ENCODE assay signal across 30 cellular contexts in the genomic region with DNA sequence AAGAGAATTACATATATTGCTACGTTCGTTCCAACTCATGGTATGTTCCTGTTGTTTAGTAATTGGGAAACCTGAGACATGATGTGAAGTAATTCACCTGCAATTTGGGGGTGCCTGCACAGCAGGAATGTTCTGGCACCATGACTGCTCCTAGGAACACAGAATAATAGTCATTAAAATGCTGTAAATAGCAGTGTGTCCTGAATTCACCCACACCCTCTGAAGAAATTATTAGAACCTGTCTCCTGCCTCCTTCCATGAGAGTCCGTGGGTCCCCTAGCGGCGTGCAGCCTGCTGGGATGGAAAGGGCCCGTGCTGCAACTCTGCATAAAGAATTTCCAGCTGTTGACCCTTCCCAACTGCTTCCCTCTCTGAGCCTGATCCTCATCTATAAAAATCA.
"Had no signal": no experiment of that assay in that cellular context is flagged by ENCODE, and none has a peak within 500 bp of the region (broad histone marks: within the 10 kb centered on the region; RNA-seq: fewer than 3 reads in every experiment).

No MANE protein-coding gene starts in this region.

- H3K27me3 Mint-ChIP-seq: activated CD8-positive, alpha-beta T cell treated with anti-CD3 and anti-CD28 coated beads for 36 hours; activated naive CD8-positive, alpha-beta T cell; activated T-helper 17 cell treated with anti-CD3 and anti-CD28 coated beads, Interleukin-2, amount 50 U/mL, for 72 hours had no signal

- ATAC-seq: activated CD8-positive, alpha-beta T cell treated with anti-CD3 and anti-CD28 coated beads for 36 hours; activated T-cell treated with anti-CD3 and anti-CD28 coated beads, Interleukin-2, amount 50 U/mL, for 4 hours; activated T-helper 17 cell treated with anti-CD3 and anti-CD28 coated beads, Interleukin-2, amount 50 U/mL, for 72 hours; body of pancreas; effector memory CD8-positive, alpha-beta T cell; gastroesophageal sphincter; T-helper 17 cell had no signal

- DNase-seq: activated CD4-positive, alpha-beta T cell treated with anti-CD3 and anti-CD28 coated beads for 1 hour; activated CD4-positive, alpha-beta T cell treated with anti-CD3 and anti-CD28 coated beads for 4 hours; activated CD4-positive, alpha-beta T cell treated with anti-CD3 and anti-CD28 coated beads, Interleukin-2, amount 50 U/mL, for 1 hour; activated CD4-positive, alpha-beta T cell treated with anti-CD3 and anti-CD28 coated beads, Interleukin-2, amount 50 U/mL, for 48 hours; activated CD8-positive, alpha-beta memory T cell treated with anti-CD3 and anti-CD28 coated beads for 24 hours; activated CD8-positive, alpha-beta T cell treated with anti-CD3 and anti-CD28 coated beads for 36 hours; activated effector memory CD4-positive, alpha-beta T cell treated with Interleukin-2 at 50 U/mL for 16 hours; activated gamma-delta T cell treated with Interleukin-2 at 50 U/mL for 16 hours; activated naive CD4-positive, alpha-beta T cell treated with anti-CD3 and anti-CD28 coated beads, Interleukin-2, amount 50 U/mL, for 16 hours; activated naive CD4-positive, alpha-beta T cell treated with Interleukin-2 at 50 U/mL for 16 hours; activated T-cell treated with anti-CD3 and anti-CD28 coated beads, Interleukin-2, amount 50 U/mL, for 4 hours; adrenal gland; amygdala; body of pancreas; caudate nucleus; cortex of kidney; dermis blood vessel endothelial cell; effector CD4-positive, alpha-beta T cell; effector memory CD8-positive, alpha-beta T cell; erythroblast; esophagus squamous epithelium; foreskin melanocyte; head of caudate nucleus; T-helper 1 cell; T-helper 17 cell; T1000 had no signal

- H3K4me3 ChIP-seq: adrenal gland, body of pancreas, esophagus squamous epithelium, gastroesophageal sphincter had no signal

- H3K4me1 ChIP-seq: adrenal gland, body of pancreas, esophagus squamous epithelium, gastroesophageal sphincter had no signal

- H3K9me3 Mint-ChIP-seq: activated CD8-positive, alpha-beta T cell treated with anti-CD3 and anti-CD28 coated beads for 36 hours; activated T-cell treated with anti-CD3 and anti-CD28 coated beads, Interleukin-2, amount 50 U/mL, for 4 hours; activated T-helper 17 cell treated with anti-CD3 and anti-CD28 coated beads, Interleukin-2, amount 50 U/mL, for 72 hours; effector memory CD8-positive, alpha-beta T cell; T-helper 2 cell treated with Interferon-gamma antibody and Interleukin-4, amounts not matched to agents 5 μg/mL and 100 μg/mL, for 36 hours had no signal

- H3K27ac ChIP-seq: adrenal gland, body of pancreas, esophagus squamous epithelium, gastroesophageal sphincter had no signal

- H3K9me3 ChIP-seq: adrenal gland, body of pancreas, esophagus squamous epithelium, gastroesophageal sphincter had no signal

- H3K36me3 ChIP-seq: adrenal gland, esophagus squamous epithelium, gastroesophageal sphincter had no signal

- H3K4me1 Mint-ChIP-seq: activated T-helper 17 cell treated with anti-CD3 and anti-CD28 coated beads, Interleukin-2, amount 50 U/mL, for 72 hours had no signal

- H3K36me3 Mint-ChIP-seq: activated naive CD8-positive, alpha-beta T cell had no signal

- H3K4me3 Mint-ChIP-seq: activated CD8-positive, alpha-beta T cell treated with anti-CD3 and anti-CD28 coated beads for 36 hours; activated naive CD8-positive, alpha-beta T cell; activated T-cell treated with anti-CD3 and anti-CD28 coated beads, Interleukin-2, amount 50 U/mL, for 4 hours; activated T-helper 17 cell treated with anti-CD3 and anti-CD28 coated beads, Interleukin-2, amount 50 U/mL, for 72 hours; effector memory CD8-positive, alpha-beta T cell; T-helper 17 cell; T-helper 2 cell treated with Interferon-gamma antibody and Interleukin-4, amounts not matched to agents 5 μg/mL and 100 μg/mL, for 36 hours had no signal

- H3K27me3 ChIP-seq: adrenal gland, body of pancreas had no signal

- H3K27ac Mint-ChIP-seq: activated CD8-positive, alpha-beta T cell treated with anti-CD3 and anti-CD28 coated beads for 36 hours; activated naive CD8-positive, alpha-beta T cell; activated T-helper 17 cell treated with anti-CD3 and anti-CD28 coated beads, Interleukin-2, amount 50 U/mL, for 72 hours; effector memory CD8-positive, alpha-beta T cell; T-helper 17 cell; T-helper 2 cell treated with Interferon-gamma antibody and Interleukin-4, amounts not matched to agents 5 μg/mL and 100 μg/mL, for 36 hours had no signal
